ENCODE assay signal across 1 cellular context in the genomic region with DNA sequence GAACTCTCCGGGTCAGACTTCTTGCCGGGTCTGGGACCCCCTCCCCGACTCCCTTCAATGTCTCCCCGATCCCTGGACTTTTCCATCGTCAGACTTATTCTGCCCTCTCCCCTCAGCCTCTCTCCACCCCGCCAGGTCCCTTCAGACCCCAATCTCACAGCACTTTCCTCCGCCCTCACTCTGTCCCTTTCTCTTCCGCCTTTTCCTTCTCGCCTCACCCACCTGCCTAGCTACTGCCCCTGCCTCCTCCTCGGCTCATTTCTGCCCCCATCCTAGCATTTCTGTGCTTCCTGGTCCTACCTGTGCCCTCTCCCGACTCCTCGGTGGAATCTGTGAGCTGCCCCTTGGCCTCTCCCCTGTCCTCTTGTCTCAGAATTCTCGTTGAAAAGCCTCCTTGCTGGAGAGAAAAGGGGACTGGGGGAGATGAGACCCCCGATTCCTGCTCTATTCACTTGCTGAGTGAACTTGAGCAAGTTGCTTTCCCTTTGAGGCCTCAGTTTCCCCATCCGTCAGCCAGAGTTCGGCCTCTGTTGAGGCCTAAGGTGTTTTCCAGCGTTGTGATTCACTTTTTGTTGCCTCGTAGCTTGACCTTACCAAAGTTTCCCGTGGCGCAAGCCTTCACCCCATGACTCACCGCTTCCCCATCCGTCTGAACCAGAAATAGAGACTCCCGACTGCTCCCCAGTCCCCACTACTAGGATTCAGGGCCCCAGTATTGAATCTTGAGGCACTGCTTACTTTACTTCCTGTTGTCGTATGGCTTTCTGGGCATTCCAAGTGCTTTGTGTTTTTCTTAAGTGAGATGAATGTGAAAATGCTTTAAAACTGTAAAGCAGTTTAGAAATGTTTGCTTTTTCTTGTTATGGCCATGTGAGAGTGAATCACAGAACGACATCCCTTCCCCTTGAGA.
TF ChIP-seq lines count a peak whose summit lies in the region.

No MANE protein-coding gene starts in this region.

TF ChIP-seq in GM23338, 12 proteins besides CTCF, POLR2A, EP300 and RAD21 (continued from another document):
- TF ChIP-seq, protein P1, sequence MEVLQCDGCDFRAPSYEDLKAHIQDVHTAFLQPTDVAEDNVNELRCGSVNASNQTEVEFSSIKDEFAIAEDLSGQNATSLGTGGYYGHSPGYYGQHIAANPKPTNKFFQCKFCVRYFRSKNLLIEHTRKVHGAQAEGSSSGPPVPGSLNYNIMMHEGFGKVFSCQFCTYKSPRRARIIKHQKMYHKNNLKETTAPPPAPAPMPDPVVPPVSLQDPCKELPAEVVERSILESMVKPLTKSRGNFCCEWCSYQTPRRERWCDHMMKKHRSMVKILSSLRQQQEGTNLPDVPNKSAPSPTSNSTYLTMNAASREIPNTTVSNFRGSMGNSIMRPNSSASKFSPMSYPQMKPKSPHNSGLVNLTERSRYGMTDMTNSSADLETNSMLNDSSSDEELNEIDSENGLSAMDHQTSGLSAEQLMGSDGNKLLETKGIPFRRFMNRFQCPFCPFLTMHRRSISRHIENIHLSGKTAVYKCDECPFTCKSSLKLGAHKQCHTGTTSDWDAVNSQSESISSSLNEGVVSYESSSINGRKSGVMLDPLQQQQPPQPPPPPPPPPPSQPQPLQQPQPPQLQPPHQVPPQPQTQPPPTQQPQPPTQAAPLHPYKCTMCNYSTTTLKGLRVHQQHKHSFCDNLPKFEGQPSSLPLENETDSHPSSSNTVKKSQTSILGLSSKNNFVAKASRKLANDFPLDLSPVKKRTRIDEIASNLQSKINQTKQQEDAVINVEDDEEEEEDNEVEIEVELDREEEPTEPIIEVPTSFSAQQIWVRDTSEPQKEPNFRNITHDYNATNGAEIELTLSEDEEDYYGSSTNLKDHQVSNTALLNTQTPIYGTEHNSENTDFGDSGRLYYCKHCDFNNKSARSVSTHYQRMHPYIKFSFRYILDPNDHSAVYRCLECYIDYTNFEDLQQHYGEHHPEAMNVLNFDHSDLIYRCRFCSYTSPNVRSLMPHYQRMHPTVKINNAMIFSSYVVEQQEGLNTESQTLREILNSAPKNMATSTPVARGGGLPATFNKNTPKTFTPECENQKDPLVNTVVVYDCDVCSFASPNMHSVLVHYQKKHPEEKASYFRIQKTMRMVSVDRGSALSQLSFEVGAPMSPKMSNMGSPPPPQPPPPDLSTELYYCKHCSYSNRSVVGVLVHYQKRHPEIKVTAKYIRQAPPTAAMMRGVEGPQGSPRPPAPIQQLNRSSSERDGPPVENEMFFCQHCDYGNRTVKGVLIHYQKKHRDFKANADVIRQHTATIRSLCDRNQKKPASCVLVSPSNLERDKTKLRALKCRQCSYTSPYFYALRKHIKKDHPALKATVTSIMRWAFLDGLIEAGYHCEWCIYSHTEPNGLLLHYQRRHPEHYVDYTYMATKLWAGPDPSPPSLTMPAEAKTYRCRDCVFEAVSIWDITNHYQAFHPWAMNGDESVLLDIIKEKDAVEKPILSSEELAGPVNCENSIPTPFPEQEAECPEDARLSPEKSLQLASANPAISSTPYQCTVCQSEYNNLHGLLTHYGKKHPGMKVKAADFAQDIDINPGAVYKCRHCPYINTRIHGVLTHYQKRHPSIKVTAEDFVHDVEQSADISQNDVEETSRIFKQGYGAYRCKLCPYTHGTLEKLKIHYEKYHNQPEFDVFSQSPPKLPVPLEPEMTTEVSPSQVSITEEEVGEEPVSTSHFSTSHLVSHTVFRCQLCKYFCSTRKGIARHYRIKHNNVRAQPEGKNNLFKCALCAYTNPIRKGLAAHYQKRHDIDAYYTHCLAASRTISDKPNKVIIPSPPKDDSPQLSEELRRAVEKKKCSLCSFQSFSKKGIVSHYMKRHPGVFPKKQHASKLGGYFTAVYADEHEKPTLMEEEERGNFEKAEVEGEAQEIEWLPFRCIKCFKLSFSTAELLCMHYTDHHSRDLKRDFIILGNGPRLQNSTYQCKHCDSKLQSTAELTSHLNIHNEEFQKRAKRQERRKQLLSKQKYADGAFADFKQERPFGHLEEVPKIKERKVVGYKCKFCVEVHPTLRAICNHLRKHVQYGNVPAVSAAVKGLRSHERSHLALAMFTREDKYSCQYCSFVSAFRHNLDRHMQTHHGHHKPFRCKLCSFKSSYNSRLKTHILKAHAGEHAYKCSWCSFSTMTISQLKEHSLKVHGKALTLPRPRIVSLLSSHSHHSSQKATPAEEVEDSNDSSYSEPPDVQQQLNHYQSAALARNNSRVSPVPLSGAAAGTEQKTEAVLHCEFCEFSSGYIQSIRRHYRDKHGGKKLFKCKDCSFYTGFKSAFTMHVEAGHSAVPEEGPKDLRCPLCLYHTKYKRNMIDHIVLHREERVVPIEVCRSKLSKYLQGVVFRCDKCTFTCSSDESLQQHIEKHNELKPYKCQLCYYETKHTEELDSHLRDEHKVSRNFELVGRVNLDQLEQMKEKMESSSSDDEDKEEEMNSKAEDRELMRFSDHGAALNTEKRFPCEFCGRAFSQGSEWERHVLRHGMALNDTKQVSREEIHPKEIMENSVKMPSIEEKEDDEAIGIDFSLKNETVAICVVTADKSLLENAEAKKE (CRISPR knock-in tag; IDR thresholded peaks at IDR 0.05), result no peak
- TF ChIP-seq POLR2AphosphoS5 (IDR thresholded peaks at IDR 0.05; ENCODE audit: low read depth) (no peak), CREB1 (CRISPR knock-in tag; IDR thresholded peaks at IDR 0.05; ENCODE audit: low read depth) (no peak), JUNB (IDR thresholded peaks at IDR 0.05; ENCODE audit: unreplicated experiment) (no peak), EZH2phosphoT487 (IDR thresholded peaks at IDR 0.05; ENCODE audit: unreplicated experiment) (no peak)
- TF ChIP-seq, protein P2, sequence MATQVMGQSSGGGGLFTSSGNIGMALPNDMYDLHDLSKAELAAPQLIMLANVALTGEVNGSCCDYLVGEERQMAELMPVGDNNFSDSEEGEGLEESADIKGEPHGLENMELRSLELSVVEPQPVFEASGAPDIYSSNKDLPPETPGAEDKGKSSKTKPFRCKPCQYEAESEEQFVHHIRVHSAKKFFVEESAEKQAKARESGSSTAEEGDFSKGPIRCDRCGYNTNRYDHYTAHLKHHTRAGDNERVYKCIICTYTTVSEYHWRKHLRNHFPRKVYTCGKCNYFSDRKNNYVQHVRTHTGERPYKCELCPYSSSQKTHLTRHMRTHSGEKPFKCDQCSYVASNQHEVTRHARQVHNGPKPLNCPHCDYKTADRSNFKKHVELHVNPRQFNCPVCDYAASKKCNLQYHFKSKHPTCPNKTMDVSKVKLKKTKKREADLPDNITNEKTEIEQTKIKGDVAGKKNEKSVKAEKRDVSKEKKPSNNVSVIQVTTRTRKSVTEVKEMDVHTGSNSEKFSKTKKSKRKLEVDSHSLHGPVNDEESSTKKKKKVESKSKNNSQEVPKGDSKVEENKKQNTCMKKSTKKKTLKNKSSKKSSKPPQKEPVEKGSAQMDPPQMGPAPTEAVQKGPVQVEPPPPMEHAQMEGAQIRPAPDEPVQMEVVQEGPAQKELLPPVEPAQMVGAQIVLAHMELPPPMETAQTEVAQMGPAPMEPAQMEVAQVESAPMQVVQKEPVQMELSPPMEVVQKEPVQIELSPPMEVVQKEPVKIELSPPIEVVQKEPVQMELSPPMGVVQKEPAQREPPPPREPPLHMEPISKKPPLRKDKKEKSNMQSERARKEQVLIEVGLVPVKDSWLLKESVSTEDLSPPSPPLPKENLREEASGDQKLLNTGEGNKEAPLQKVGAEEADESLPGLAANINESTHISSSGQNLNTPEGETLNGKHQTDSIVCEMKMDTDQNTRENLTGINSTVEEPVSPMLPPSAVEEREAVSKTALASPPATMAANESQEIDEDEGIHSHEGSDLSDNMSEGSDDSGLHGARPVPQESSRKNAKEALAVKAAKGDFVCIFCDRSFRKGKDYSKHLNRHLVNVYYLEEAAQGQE (IDR thresholded peaks at IDR 0.05; ENCODE audit: unreplicated experiment), result no peak
